In the genomic region with DNA sequence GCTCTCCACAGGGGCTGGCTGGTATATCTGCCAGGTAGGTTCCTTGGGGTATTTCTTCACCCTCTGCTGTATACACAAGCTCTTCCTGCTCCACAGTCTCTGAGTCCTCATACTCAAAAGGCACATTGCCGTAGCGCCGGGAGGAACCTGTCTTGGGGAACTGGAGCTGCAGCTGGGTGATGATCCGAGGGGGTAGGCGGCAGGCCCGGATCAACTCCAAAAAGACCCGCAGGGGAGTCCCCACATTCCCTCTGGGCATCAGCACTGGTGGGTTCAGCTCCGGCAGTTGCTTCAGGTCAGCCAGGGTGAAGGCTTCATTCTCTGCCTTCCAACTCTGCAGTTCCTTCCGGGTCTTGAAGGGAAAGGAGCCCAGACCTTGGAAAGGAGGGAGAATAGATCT, we compare ENCODE assay signal across 39 cellular contexts. TPM values are rescaled to one million over a fixed set of nuclear protein-coding genes. Genes with fewer than 3 reads are reported as not detected.
"Had no signal": no experiment of that assay in that cellular context is flagged by ENCODE, and none has a peak within 500 bp of the region (broad histone marks: within the 10 kb centered on the region; RNA-seq: fewer than 3 reads in every experiment).

No MANE protein-coding gene starts in this region.

- H3K4me3 ChIP-seq: adrenal gland, body of pancreas, breast epithelium had no signal

- FAIRE-seq: astrocyte, TTC549 had no signal

- DNase-seq: activated B cell treated with CpG ODN at 0.5 μM for 24 hours; activated CD4-positive, alpha-beta memory T cell treated with anti-CD3 and anti-CD28 coated beads for 36 hours; activated CD4-positive, alpha-beta T cell treated with anti-CD3 and anti-CD28 coated beads for 4 hours; activated CD4-positive, alpha-beta T cell treated with anti-CD3 and anti-CD28 coated beads, Interleukin-2, amount 10 ng/mL, durations not matched to agents 24 days and 14 days; activated CD4-positive, alpha-beta T cell treated with anti-CD3 and anti-CD28 coated beads, Interleukin-2, amount 50 U/mL, for 1 hour; activated CD4-positive, alpha-beta T cell treated with anti-CD3 and anti-CD28 coated beads, Interleukin-2, amount 50 U/mL, for 4 hours; activated CD4-positive, CD25-positive, alpha-beta regulatory T cell treated with anti-CD3 and anti-CD28 coated beads, Interleukin-2, amount 50 U/mL, for 72 hours; activated CD8-positive, alpha-beta memory T cell treated with anti-CD3 and anti-CD28 coated beads, Interleukin-2, amount 50 U/mL, for 4 hours; activated effector memory CD4-positive, alpha-beta T cell treated with anti-CD3 and anti-CD28 coated beads, Interleukin-2, amount 50 U/mL, for 16 hours; activated gamma-delta T cell treated with Interleukin-2 at 50 U/mL for 16 hours; activated naive CD4-positive, alpha-beta T cell; activated naive CD4-positive, alpha-beta T cell treated with anti-CD3 and anti-CD28 coated beads for 36 hours; activated naive CD4-positive, alpha-beta T cell treated with anti-CD3 and anti-CD28 coated beads, Interleukin-2, amount 50 U/mL, for 16 hours; activated naive CD8-positive, alpha-beta T cell treated with anti-CD3 and anti-CD28 coated beads for 36 hours; activated T-cell treated with anti-CD3 and anti-CD28 coated beads for 4 hours; activated T-cell treated with anti-CD3 and anti-CD28 coated beads, Interleukin-2, amount 50 U/mL, for 1 hour; activated T-cell treated with anti-CD3 and anti-CD28 coated beads, Interleukin-2, amount 50 U/mL, for 4 hours; activated T-cell treated with anti-CD3 and anti-CD28 coated beads, Interleukin-2, amount 50 U/mL, for 72 hours; adrenal gland; amniotic stem cell; aorta; body of pancreas; brain microvascular endothelial cell; central memory CD4-positive, alpha-beta T cell; SW 1271; T-helper 1 cell; T-helper 2 cell; T-helper 9 cell had no signal

- H3K27ac ChIP-seq: adrenal gland, body of pancreas, brain microvascular endothelial cell, breast epithelium, VCaP had no signal

- H3K9me3 Mint-ChIP-seq: activated B cell treated with CpG ODN at 0.5 μM for 24 hours; activated CD4-positive, alpha-beta memory T cell treated with anti-CD3 and anti-CD28 coated beads for 36 hours; activated CD4-positive, alpha-beta T cell treated with anti-CD3 and anti-CD28 coated beads, Interleukin-2, amount 10 ng/mL, durations not matched to agents 24 days and 14 days; activated naive CD4-positive, alpha-beta T cell treated with anti-CD3 and anti-CD28 coated beads for 36 hours; activated naive CD4-positive, alpha-beta T cell treated with anti-CD3 and anti-CD28 coated beads, Interleukin-2, amount 50 U/mL, for 72 hours; activated naive CD8-positive, alpha-beta T cell treated with anti-CD3 and anti-CD28 coated beads for 36 hours; activated T-cell treated with anti-CD3 and anti-CD28 coated beads, Interleukin-2, amount 50 U/mL, for 4 hours; activated T-cell treated with anti-CD3 and anti-CD28 coated beads, Interleukin-2, amount 50 U/mL, for 72 hours; activated T-helper 1 cell treated with anti-CD3 and anti-CD28 coated beads, Interleukin-12 subunit alpha, Interleukin-12 subunit beta, Interleukin-2, Interleukin-4 antibody, amounts not matched to agents 30 ng/mL and 10 ng/mL and 1 ng/mL, durations not matched to agents 14 hours and 24 hours and 36 hours; activated T-helper 17 cell treated with anti-CD3 and anti-CD28 coated beads, Interleukin-2, amount 50 U/mL, for 72 hours; T-helper 1 cell treated with Interleukin-12 subunit alpha and Interleukin-12 subunit beta and Interleukin-4 antibody, amounts not matched to agents 30 μg/mL and 1 μg/mL, for 36 hours; T-helper 2 cell treated with Interferon-gamma antibody and Interleukin-4, amounts not matched to agents 5 μg/mL and 100 μg/mL, for 36 hours had no signal

- H3K9me3 ChIP-seq: adrenal gland, body of pancreas, breast epithelium had no signal

- H3K4me3 Mint-ChIP-seq: activated B cell treated with CpG ODN at 0.5 μM for 24 hours; activated CD4-positive, alpha-beta memory T cell treated with anti-CD3 and anti-CD28 coated beads for 36 hours; activated CD4-positive, alpha-beta T cell treated with anti-CD3 and anti-CD28 coated beads, Interleukin-2, amount 10 ng/mL, durations not matched to agents 24 days and 14 days; activated naive CD4-positive, alpha-beta T cell treated with anti-CD3 and anti-CD28 coated beads for 36 hours; activated naive CD8-positive, alpha-beta T cell treated with anti-CD3 and anti-CD28 coated beads for 36 hours; activated T-cell treated with anti-CD3 and anti-CD28 coated beads, Interleukin-2, amount 50 U/mL, for 4 hours; activated T-cell treated with anti-CD3 and anti-CD28 coated beads, Interleukin-2, amount 50 U/mL, for 72 hours; activated T-helper 1 cell treated with anti-CD3 and anti-CD28 coated beads, Interleukin-12 subunit alpha, Interleukin-12 subunit beta, Interleukin-2, Interleukin-4 antibody, amounts not matched to agents 30 ng/mL and 10 ng/mL and 1 ng/mL, durations not matched to agents 14 hours and 24 hours and 36 hours; activated T-helper 17 cell treated with anti-CD3 and anti-CD28 coated beads, Interleukin-2, amount 50 U/mL, for 72 hours; T-helper 1 cell treated with Interleukin-12 subunit alpha and Interleukin-12 subunit beta and Interleukin-4 antibody, amounts not matched to agents 30 μg/mL and 1 μg/mL, for 36 hours; T-helper 2 cell treated with Interferon-gamma antibody and Interleukin-4, amounts not matched to agents 5 μg/mL and 100 μg/mL, for 36 hours had no signal

- H3K27ac Mint-ChIP-seq: activated B cell treated with CpG ODN at 0.5 μM for 24 hours; activated CD4-positive, alpha-beta memory T cell treated with anti-CD3 and anti-CD28 coated beads for 36 hours; activated CD4-positive, alpha-beta T cell treated with anti-CD3 and anti-CD28 coated beads, Interleukin-2, amount 10 ng/mL, durations not matched to agents 24 days and 14 days; activated naive CD4-positive, alpha-beta T cell treated with anti-CD3 and anti-CD28 coated beads for 36 hours; activated naive CD8-positive, alpha-beta T cell treated with anti-CD3 and anti-CD28 coated beads for 36 hours; activated T-cell treated with anti-CD3 and anti-CD28 coated beads, Interleukin-2, amount 50 U/mL, for 72 hours; activated T-helper 1 cell treated with anti-CD3 and anti-CD28 coated beads, Interleukin-12 subunit alpha, Interleukin-12 subunit beta, Interleukin-2, Interleukin-4 antibody, amounts not matched to agents 30 ng/mL and 10 ng/mL and 1 ng/mL, durations not matched to agents 14 hours and 24 hours and 36 hours; activated T-helper 17 cell treated with anti-CD3 and anti-CD28 coated beads, Interleukin-2, amount 50 U/mL, for 72 hours; T-helper 1 cell treated with Interleukin-12 subunit alpha and Interleukin-12 subunit beta and Interleukin-4 antibody, amounts not matched to agents 30 μg/mL and 1 μg/mL, for 36 hours; T-helper 2 cell treated with Interferon-gamma antibody and Interleukin-4, amounts not matched to agents 5 μg/mL and 100 μg/mL, for 36 hours had no signal

- ATAC-seq: activated naive CD4-positive, alpha-beta T cell treated with anti-CD3 and anti-CD28 coated beads, Interleukin-2, amount 50 U/mL, for 72 hours; activated T-cell treated with anti-CD3 and anti-CD28 coated beads, Interleukin-2, amount 50 U/mL, for 4 hours; activated T-cell treated with anti-CD3 and anti-CD28 coated beads, Interleukin-2, amount 50 U/mL, for 72 hours; activated T-helper 17 cell treated with anti-CD3 and anti-CD28 coated beads, Interleukin-2, amount 50 U/mL, for 72 hours; body of pancreas had no signal

- H3K27me3 Mint-ChIP-seq: activated B cell treated with CpG ODN at 0.5 μM for 24 hours; activated CD4-positive, alpha-beta memory T cell treated with anti-CD3 and anti-CD28 coated beads for 36 hours; activated CD4-positive, alpha-beta T cell treated with anti-CD3 and anti-CD28 coated beads, Interleukin-2, amount 10 ng/mL, durations not matched to agents 24 days and 14 days; activated naive CD8-positive, alpha-beta T cell treated with anti-CD3 and anti-CD28 coated beads for 36 hours; activated T-helper 17 cell treated with anti-CD3 and anti-CD28 coated beads, Interleukin-2, amount 50 U/mL, for 72 hours had no signal

- H3K27me3 ChIP-seq: adrenal gland, body of pancreas, brain microvascular endothelial cell, breast epithelium had no signal

- H3K36me3 ChIP-seq: breast epithelium had no signal

RNA-seq across cellular contexts. Expression of a gene that starts 16.4 kb away (rescaled TPM):
- total RNA-seq: activated B cell treated with CpG ODN at 0.5 μM for 24 hours; activated CD4-positive, alpha-beta memory T cell treated with anti-CD3 and anti-CD28 coated beads for 36 hours; activated CD4-positive, alpha-beta T cell treated with anti-CD3 and anti-CD28 coated beads, Interleukin-2, amount 10 ng/mL, durations not matched to agents 24 days and 14 days; activated CD8-positive, alpha-beta memory T cell treated with anti-CD3 and anti-CD28 coated beads for 36 hours; activated naive CD4-positive, alpha-beta T cell treated with anti-CD3 and anti-CD28 coated beads for 36 hours; activated naive CD4-positive, alpha-beta T cell treated with anti-CD3 and anti-CD28 coated beads, Interleukin-2, amount 50 U/mL, for 72 hours; activated naive CD8-positive, alpha-beta T cell treated with anti-CD3 and anti-CD28 coated beads for 36 hours; activated T-cell treated with anti-CD3 and anti-CD28 coated beads, Interleukin-2, amount 50 U/mL, for 4 hours; activated T-cell treated with anti-CD3 and anti-CD28 coated beads, Interleukin-2, amount 50 U/mL, for 72 hours; activated T-helper 1 cell treated with anti-CD3 and anti-CD28 coated beads, Interleukin-12 subunit alpha, Interleukin-12 subunit beta, Interleukin-2, Interleukin-4 antibody, amounts not matched to agents 30 ng/mL and 10 ng/mL and 1 ng/mL, durations not matched to agents 14 hours and 24 hours and 36 hours; activated T-helper 17 cell treated with anti-CD3 and anti-CD28 coated beads, Interleukin-2, amount 50 U/mL, for 72 hours; aorta; astrocyte; breast epithelium had no signal

RNA-seq across cellular contexts. Expression of a gene that starts 34.4 kb away (rescaled TPM):
- total RNA-seq: cardiac septum had no signal
